17 cellular contexts compared by ENCODE assay signal in the genomic region with DNA sequence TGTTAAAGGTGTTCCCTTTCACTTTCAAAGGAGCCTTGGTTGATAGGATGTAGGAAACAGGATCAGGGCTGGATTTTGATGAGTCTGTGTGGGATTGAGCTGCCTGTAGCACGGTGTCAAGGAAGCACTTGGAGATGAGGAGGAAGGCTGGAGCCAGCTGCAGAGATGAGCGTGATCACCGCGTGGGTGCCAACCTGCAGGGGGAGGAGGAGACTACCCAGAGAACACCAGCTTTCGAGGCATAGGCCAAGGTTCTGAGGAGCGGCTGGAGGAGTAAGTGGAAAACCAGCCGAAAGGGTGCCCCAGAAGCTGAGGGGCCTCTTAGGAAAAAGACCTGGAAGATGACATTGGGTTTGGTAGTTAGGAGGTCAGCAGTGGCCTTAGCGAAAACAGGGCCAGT.
DNase-seq lines count a peak whose midpoint lies in the region; ATAC-seq and TF ChIP-seq lines count a peak whose summit lies in the region.
"Had no signal": no experiment of that assay in that cellular context is flagged by ENCODE, and none has a peak within 500 bp of the region (broad histone marks: within the 10 kb centered on the region; RNA-seq: fewer than 3 reads in every experiment).

No MANE protein-coding gene starts in this region.

- DNase-seq in left ventricle myocardium inferior (no peak), Right ventricle myocardium inferior (ENCODE audit: missing footprints) (no peak), epithelial cell of prostate (ENCODE audit: low read depth, low spot score) (no peak), osteocyte (ENCODE audit: extremely low spot score, unreplicated experiment) (no peak), NCI-H1417 treated with DMSO at 0.1 percent for 48 hours (lab: John Stamatoyannopoulos, UW) (no peak), transverse colon (no peak), NCI-H748 treated with DMSO at 0.1 percent for 48 hours (lab: John Stamatoyannopoulos, UW) (no peak), upper lobe of left lung (no peak)
- DNase-seq: BE2C; CD4-positive, alpha-beta T cell; DND-41; KG1; NCI-H1436 treated with DMSO at 0.1 percent for 48 hours; NCI-H2029 treated with DMSO at 0.1 percent for 48 hours; NCI-H510A; SHP77 treated with DMSO at 0.1 percent for 48 hours had no signal

- H3K36me3 Mint-ChIP-seq in osteocyte (ENCODE audit: unreplicated experiment): peaks cover 5% of the 10 kb centered on the region

- H3K36me3 ChIP-seq in left ventricle myocardium inferior: no peaks in the 10 kb centered on the region
- no peaks in the 10 kb centered on the region for H3K36me3 ChIP-seq in transverse colon
- no peaks in the 10 kb centered on the region for H3K36me3 ChIP-seq in upper lobe of left lung
- H3K36me3 ChIP-seq: BE2C had no signal

- H3K4me3 ChIP-seq in left ventricle myocardium inferior: no peak overlapping the region
- H3K4me3 ChIP-seq in transverse colon: no peak overlapping the region
- H3K4me3 ChIP-seq in upper lobe of left lung: no peak overlapping the region

- peak overlapping the region; percentile 77 for H3K27ac Mint-ChIP-seq in osteocyte (ENCODE audit: unreplicated experiment)
- H3K27ac Mint-ChIP-seq: CD4-positive, alpha-beta T cell had no signal

- H3K4me1 ChIP-seq in left ventricle myocardium inferior: peaks cover 84% of the 10 kb centered on the region
- peaks cover 0 to 4% (median 0%) of the 10 kb centered on the region in 4 donors for H3K4me1 ChIP-seq in transverse colon
- peaks cover 15 to 40% (median 32%) of the 10 kb centered on the region in 4 donors for H3K4me1 ChIP-seq in upper lobe of left lung
- H3K4me1 ChIP-seq: BE2C had no signal

- no peak for TF ChIP-seq EP300 in transverse colon (IDR thresholded peaks at IDR 0.05; ENCODE audit: low read depth)
- TF ChIP-seq EP300 in upper lobe of left lung (IDR thresholded peaks at IDR 0.05): no peak

- H3K27me3 ChIP-seq in left ventricle myocardium inferior (ENCODE audit: low read depth): no peaks in the 10 kb centered on the region
- H3K27me3 ChIP-seq in transverse colon: no peaks in the 10 kb centered on the region
- no peaks in the 10 kb centered on the region for H3K27me3 ChIP-seq in upper lobe of left lung
- H3K27me3 ChIP-seq: BE2C had no signal

- in situ Hi-C loops in transverse colon (cut with MboI; ENCODE audit: low pct_ligation_motif_present in 1 of 4, low pct_unique_long_range_greater_than_20kb in 1 of 4, low sequenced_read_pairs in 3 of 4): no loop called here

- no peak overlapping the region for H3K4me3 Mint-ChIP-seq in osteocyte (ENCODE audit: unreplicated experiment)
- H3K4me3 Mint-ChIP-seq: CD4-positive, alpha-beta T cell had no signal

- intact Hi-C loops in left ventricle myocardium inferior (cut with micrococcal nuclease) (no loop called here), Right ventricle myocardium inferior (cut with DNase I) (no loop called here), transverse colon (cut with DNase I; ENCODE audit: low total_unique reads) (no loop called here)

- no peaks in the 10 kb centered on the region for H3K9me3 Mint-ChIP-seq in osteocyte (ENCODE audit: unreplicated experiment)
- H3K9me3 Mint-ChIP-seq: CD4-positive, alpha-beta T cell had no signal

- TF ChIP-seq POLR2A in transverse colon (IDR thresholded peaks at IDR 0.05): no peak
- no peak for TF ChIP-seq POLR2A in upper lobe of left lung (IDR thresholded peaks at IDR 0.05)

- peak overlapping the region; percentile 76 for H3K27ac ChIP-seq in left ventricle myocardium inferior (replicated peaks)
- H3K27ac ChIP-seq in epithelial cell of prostate: peak overlapping the region; percentile 43
- H3K27ac ChIP-seq in transverse colon: no peak overlapping the region
- H3K27ac ChIP-seq in upper lobe of left lung: no peak overlapping the region
- H3K27ac ChIP-seq: 22Rv1 had no signal

- no peaks in the 10 kb centered on the region for H3K27me3 Mint-ChIP-seq in osteocyte (ENCODE audit: unreplicated experiment)
- H3K27me3 Mint-ChIP-seq: CD4-positive, alpha-beta T cell had no signal

- H3K9me3 ChIP-seq in left ventricle myocardium inferior (replicated peaks) (no peaks in the 10 kb centered on the region), transverse colon (no peaks in the 10 kb centered on the region), upper lobe of left lung (no peaks in the 10 kb centered on the region)
- H3K9me3 ChIP-seq: BE2C had no signal

- ATAC-seq in Right ventricle myocardium inferior (no peak), upper lobe of left lung (ENCODE audit: low FRiP score in 2 of 2) (no peak)

- H3K4me1 Mint-ChIP-seq in osteocyte (ENCODE audit: unreplicated experiment): peaks cover 71% of the 10 kb centered on the region

- TF ChIP-seq CTCF in left ventricle myocardium inferior (IDR thresholded peaks at IDR 0.05; ENCODE audit: borderline replicate concordance) (no peak), osteocyte (IDR thresholded peaks at IDR 0.05) (no peak), transverse colon (IDR thresholded peaks at IDR 0.05) (no peak), upper lobe of left lung (IDR thresholded peaks at IDR 0.05) (no peak)

- 90 to 92% methylated on average over 8 of the region's 8 CpGs for WGBS in transverse colon (ENCODE audit: low coverage in 1 of 2), 2 donors
- WGBS in upper lobe of left lung, 2 donors: 80 to 92% methylated on average over 8 of the region's 8 CpGs

Comparison
In these comparisons a context has a peak if more than half of its experiments do, and no peak if none do; other contexts are left out.
1. H3K27ac ChIP-seq: peak in left ventricle myocardium inferior (single experiment) and epithelial cell of prostate (single experiment); none in transverse colon (0 of 4) and upper lobe of left lung (0 of 4).